ENCODE assay signal across 31 cellular contexts in genomic region chr13:110099922-110100321, GRCh38.
DNase-seq lines count a peak whose midpoint lies in the region; ATAC-seq, FAIRE-seq and TF ChIP-seq lines count a peak whose summit lies in the region.
"Had no signal": no experiment of that assay in that cellular context is flagged by ENCODE, and none has a peak within 500 bp of the region (broad histone marks: within the 10 kb centered on the region; RNA-seq: fewer than 3 reads in every experiment).

No MANE protein-coding gene starts in this region.

- TF ChIP-seq EP300 in esophagus muscularis mucosa (IDR thresholded peaks at IDR 0.05) = no peak

- DNase-seq in bronchial epithelial cell (ENCODE audit: low read depth) (no peak), esophagus muscularis mucosa (ENCODE audit: extremely low spot score) (peak; percentile 74), uterus (no peak), pancreas (no peak)
- DNase-seq: 8988T; ACHN; AML-193; BE2C; C1 segment of cervical spinal cord; Caco-2; Calu3; CD4-positive, alpha-beta memory T cell; CD4-positive, alpha-beta T cell; CD4-positive, CD25-positive, alpha-beta regulatory T cell; CD8-positive, alpha-beta memory T cell; CD8-positive, alpha-beta T cell; COR-L47; DMS 273 treated with DMSO at 0.1 percent for 48 hours; DMS153; DMS53; DMS79; DMS79 treated with DMSO at 0.1 percent for 48 hours; DND-41; EL had no signal

- FAIRE-seq in bronchial epithelial cell (lab: Jason Lieb, UNC) (peak; percentile 43), pancreas (lab: Jason Lieb, UNC) (no peak)
- FAIRE-seq: A204.1, A549, D721Med had no signal

- TF ChIP-seq CTCF in bronchial epithelial cell (IDR thresholded peaks at IDR 0.05; ENCODE audit: insufficient read depth, low read length, severe bottlenecking) (no peak), esophagus muscularis mucosa (IDR thresholded peaks at IDR 0.05) (no peak), uterus (IDR thresholded peaks at IDR 0.05) (no peak), pancreas (IDR thresholded peaks at IDR 0.05) (no peak)

- H3K36me3 ChIP-seq in bronchial epithelial cell (ENCODE audit: control insufficient read depth, insufficient read depth, low read length) (no peaks in the 10 kb centered on the region), esophagus muscularis mucosa (no peaks in the 10 kb centered on the region), uterus (no peaks in the 10 kb centered on the region), pancreas (no peaks in the 10 kb centered on the region)
- H3K36me3 ChIP-seq: BE2C; BLaER1; BLaER1 treated with 17β-estradiol and CSF1 and Interleukin-3, amounts not matched to agents 10 nM and 100 nM had no signal

- H3K9me3 ChIP-seq in esophagus muscularis mucosa (peaks cover 0 to 18% (median 8%) of the 10 kb centered on the region in 4 donors), uterus (no peaks in the 10 kb centered on the region), pancreas (peaks cover 0 to 3% (median 0%) of the 10 kb centered on the region in 4 donors)
- H3K9me3 ChIP-seq: BE2C had no signal

- no peak overlapping the region for H3K4me3 ChIP-seq in bronchial epithelial cell (ENCODE audit: low read depth, low read length)
- no peak overlapping the region for H3K4me3 ChIP-seq in esophagus muscularis mucosa
- H3K4me3 ChIP-seq in uterus = no peak overlapping the region
- no peak overlapping the region for H3K4me3 ChIP-seq in pancreas
- H3K4me3 ChIP-seq: A549; BLaER1; BLaER1 treated with 17β-estradiol and CSF1 and Interleukin-3, amounts not matched to agents 10 nM and 100 nM had no signal

- H3K4me1 ChIP-seq in esophagus muscularis mucosa (peaks cover 9 to 25% (median 13%) of the 10 kb centered on the region in 4 donors), uterus (no peaks in the 10 kb centered on the region), pancreas (peaks cover 0 to 6% (median 0%) of the 10 kb centered on the region in 3 donors)
- H3K4me1 ChIP-seq: BE2C, BLaER1 had no signal

- no peak overlapping the region for H3K27ac ChIP-seq in esophagus muscularis mucosa (replicated peaks in 1 of 4)
- H3K27ac ChIP-seq in uterus = no peak overlapping the region
- H3K27ac ChIP-seq in pancreas = no peak overlapping the region
- H3K27ac ChIP-seq: 22Rv1; A549; BLaER1; BLaER1 treated with 17β-estradiol and CSF1 and Interleukin-3, amounts not matched to agents 10 nM and 100 nM; C4-2B had no signal

- ATAC-seq in pancreas = no peak
- ATAC-seq: A549; CD8-positive, alpha-beta T cell had no signal

- 94% methylated on average over 1 of the region's 1 CpG for WGBS in esophagus muscularis mucosa
- WGBS in pancreas, 2 donors = 68 to 79% methylated on average over 1 of the region's 1 CpG

- intact Hi-C loops in esophagus muscularis mucosa (cut with DNase I) = loop anchor here (5.0 to 10.0 kb wide), 2 partner anchors 78 to 225 kb away; no protein-coding TSS in a partner anchor
- intact Hi-C loops in uterus (cut with DNase I; ENCODE audit: low total_unique reads) = no loop called here
- intact Hi-C loops in pancreas (cut with DNase I) = loop anchor here in 1 of 3 donors (10.0 kb wide), 2 partner anchors 955 to 1135 kb away; no protein-coding TSS in a partner anchor

- H3K27me3 ChIP-seq in bronchial epithelial cell (ENCODE audit: control insufficient read depth, insufficient read depth, low read length) (no peaks in the 10 kb centered on the region), esophagus muscularis mucosa (no peaks in the 10 kb centered on the region), uterus (no peaks in the 10 kb centered on the region), pancreas (no peaks in the 10 kb centered on the region)
- H3K27me3 ChIP-seq: BLaER1; BLaER1 treated with 17β-estradiol and CSF1 and Interleukin-3, amounts not matched to agents 10 nM and 100 nM had no signal

- TF ChIP-seq POLR2A in esophagus muscularis mucosa (IDR thresholded peaks at IDR 0.05; ENCODE audit: low read depth) (no peak), uterus (IDR thresholded peaks at IDR 0.05) (no peak)
